ENCODE assay signal across 8 cellular contexts in the genomic region with DNA sequence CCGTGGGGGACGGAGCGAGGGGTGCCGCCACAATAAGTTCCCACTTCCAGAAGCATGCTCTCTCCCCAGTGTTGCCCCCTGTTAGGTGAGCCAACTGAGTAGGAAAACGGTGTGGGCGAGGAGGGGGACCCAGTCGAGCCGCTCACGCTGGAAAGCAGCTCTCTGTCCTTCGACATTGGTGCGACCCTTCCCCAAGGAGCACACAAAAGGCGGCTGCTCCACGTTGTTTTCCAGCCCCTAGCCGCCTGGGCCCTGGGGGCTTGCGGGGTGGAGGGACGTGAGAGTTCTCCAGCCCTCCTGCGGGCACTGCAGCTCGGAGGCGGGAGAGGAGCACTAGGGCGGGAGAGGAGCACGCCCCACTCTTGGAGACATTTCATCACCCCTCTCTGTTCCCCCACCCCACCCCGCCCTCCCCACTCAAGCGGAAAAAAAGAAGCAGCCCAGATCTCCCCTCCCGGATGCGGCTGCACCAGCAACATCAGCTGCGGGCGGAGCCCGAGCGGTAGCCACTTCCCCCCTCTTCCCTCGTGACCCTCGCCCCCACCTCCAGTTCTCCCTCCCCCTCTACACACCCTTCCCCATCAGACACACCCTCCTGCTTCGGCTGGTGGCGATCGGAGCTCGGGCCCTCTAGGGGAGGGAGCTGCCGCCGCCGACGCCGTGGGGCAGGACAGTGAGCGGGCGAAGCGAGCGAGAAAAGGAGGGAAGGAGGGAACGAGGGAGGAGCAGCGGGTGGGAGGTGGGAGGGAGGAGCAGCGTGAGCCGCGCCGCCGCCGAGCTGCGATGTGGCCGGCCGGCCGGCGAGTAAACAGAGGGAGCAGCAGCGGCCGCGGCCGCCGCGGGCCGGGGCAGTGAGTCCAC. TPM values are rescaled to one million over a fixed set of nuclear protein-coding genes. Genes with fewer than 3 reads are reported as not detected.
DNase-seq lines count a peak whose midpoint lies in the region; ATAC-seq and TF ChIP-seq lines count a peak whose summit lies in the region.

A gene (plus strand): TSS at position 755 of the 861 bp plus-strand sequence. CDS start 157 bp downstream, outside the sequence.

- intact Hi-C loops in mucosa of descending colon (cut with DNase I, micrococcal nuclease): no loop called here

- H4K20me1 ChIP-seq in OCI-LY3 (ENCODE audit: insufficient read depth, low read length): no peaks in the 10 kb centered on the region

- TF ChIP-seq CTCF in OCI-LY3 (IDR thresholded peaks at IDR 0.05; ENCODE audit: low read depth, low read length): no peak
- no peak for TF ChIP-seq CTCF in epithelial cell of esophagus (IDR thresholded peaks at IDR 0.05; ENCODE audit: insufficient read depth, low read depth, low read length, missing control alignments)
- TF ChIP-seq CTCF in mucosa of descending colon (IDR thresholded peaks at IDR 0.05): no peak

- peaks cover 18% of the 10 kb centered on the region for H3K79me2 ChIP-seq in OCI-LY3 (ENCODE audit: low read length)

- peak within 1 kb of the TSS; percentile 90 for H2AFZ ChIP-seq in OCI-LY3 (ENCODE audit: low read depth, low read length)

- H3K27ac ChIP-seq in OCI-LY3 (ENCODE audit: low read length): peak within 1 kb of the TSS; percentile 54

- H3K36me3 ChIP-seq in OCI-LY3 (replicated peaks; ENCODE audit: low read depth, low read length): no peaks in the 10 kb centered on the region
- no peaks in the 10 kb centered on the region for H3K36me3 ChIP-seq in mucosa of descending colon (ENCODE audit: low read depth)

- peak within 1 kb of the TSS; percentile 97 for H3K4me2 ChIP-seq in OCI-LY3 (ENCODE audit: low read length)

- H3K9ac ChIP-seq in OCI-LY3 (ENCODE audit: low read length): peak within 1 kb of the TSS; percentile 96

- H3K4me1 ChIP-seq in OCI-LY3 (ENCODE audit: low read length) (peaks cover 14% of the 10 kb centered on the region), mucosa of descending colon (ENCODE audit: low read depth) (no peaks in the 10 kb centered on the region)

- H3K9me3 ChIP-seq in OCI-LY3 (ENCODE audit: insufficient read depth, low read length): no peaks in the 10 kb centered on the region
- H3K9me3 ChIP-seq in mucosa of descending colon: no peaks in the 10 kb centered on the region

- peak; percentile 85 for DNase-seq in CD1c-positive myeloid dendritic cell (ENCODE audit: extremely low spot score)
- peak; percentile 80 for DNase-seq in activated CD8-positive, alpha-beta memory T cell treated with anti-CD3 and anti-CD28 coated beads, Interleukin-2, amount 50 U/mL, for 48 hours
- DNase-seq in epithelial cell of esophagus (ENCODE audit: low read depth): peak; percentile 27
- DNase-seq in mucosa of descending colon: peak; percentile 62 to 92 (median 75)
- peak; percentile 62 to 67 for DNase-seq in stimulated activated CD8-positive, alpha-beta memory T cell treated with anti-CD3 and anti-CD28 coated beads, Interleukin-2, amount 100 ng/mL, for 48 hours (ENCODE audit: low read depth in 2 of 2)

- H3K4me3 ChIP-seq in OCI-LY3 (ENCODE audit: low read length) (peak within 1 kb of the TSS; percentile 99), epithelial cell of esophagus (ENCODE audit: low read length) (peak within 1 kb of the TSS; percentile 23), mucosa of descending colon (peak within 1 kb of the TSS; percentile 42)

- ATAC-seq in GM19372 (IDR thresholded peaks at IDR 0.05; ENCODE audit: low read depth, unreplicated experiment) (peak; percentile 77), HG03521 (IDR thresholded peaks at IDR 0.05; ENCODE audit: unreplicated experiment) (peak; percentile 74), mucosa of descending colon (peak; percentile 84)

- H3K27me3 ChIP-seq in OCI-LY3 (ENCODE audit: low read depth, low read length): no peaks in the 10 kb centered on the region

RNA-seq across cellular contexts. Expression of the gene that starts here (rescaled TPM):
- 10 to 100 TPM in 1 of 3 donors, 1 to 10 TPM in 2; 4.5 to 31.6 (median 8.4) TPM for total RNA-seq in mucosa of descending colon

Comparison
In these comparisons a context has a peak if more than half of its experiments do, and no peak if none do; other contexts are left out.
1. Peak in every context shown above with its lines: DNase-seq, ATAC-seq, H3K4me3 ChIP-seq and H3K27ac ChIP-seq.
2. DNase-seq: peak in every context shown above with its lines; median percentile 85 in CD1c-positive myeloid dendritic cell; 80 in activated CD8-positive, alpha-beta memory T cell treated with anti-CD3 and anti-CD28 coated beads, Interleukin-2, amount 50 U/mL, for 48 hours; 75 in mucosa of descending colon; 64 in stimulated activated CD8-positive, alpha-beta memory T cell treated with anti-CD3 and anti-CD28 coated beads, Interleukin-2, amount 100 ng/mL, for 48 hours; 27 in epithelial cell of esophagus.
3. H3K4me3 ChIP-seq: peak in every context shown above with its lines; median percentile 99 in OCI-LY3; 42 in mucosa of descending colon; 23 in epithelial cell of esophagus.